ENCODE assay signal across 30 cellular contexts in genomic region chr1:197076585-197076984, GRCh38. TPM values are rescaled to one million over a fixed set of nuclear protein-coding genes. Genes with fewer than 3 reads are reported as not detected.
"Had no signal": no experiment of that assay in that cellular context is flagged by ENCODE, and none has a peak within 500 bp of the region (broad histone marks: within the 10 kb centered on the region; RNA-seq: fewer than 3 reads in every experiment).

No MANE protein-coding gene starts in this region.

- H3K4me1 Mint-ChIP-seq: T-cell had no signal

- ATAC-seq: HepG2, Panc1, PC-3, T-cell had no signal

- H3K4me3 ChIP-seq: MG63 had no signal

- DNase-seq: IMR-90; Karpas-422; KG1; MG63; NCI-H1092; NCI-H1105 treated with DMSO at 0.1 percent for 48 hours; NCI-H1436; NCI-H187; NCI-H2029; NCI-H2081 treated with DMSO at 0.1 percent for 48 hours; NCI-H2171; NCI-H226; NCI-H446; NCI-H510A; NCI-H524 treated with DMSO at 0.1 percent for 48 hours; NCI-H69; NCI-H774; NK-92 treated with Interleukin-12 subunit alpha and Interleukin-12 subunit beta, amount 100 ng/mL, for 24 hours; PC-3; SHP77; SK-N-SH; SW 1271; T-cell had no signal

- H3K27ac Mint-ChIP-seq: T-cell; T-helper 1 cell treated with Interleukin-12 subunit alpha and Interleukin-12 subunit beta and Interleukin-4 antibody, amounts not matched to agents 30 μg/mL and 1 μg/mL, for 36 hours had no signal

- H3K27me3 ChIP-seq: MG63 had no signal

- H3K9me3 ChIP-seq: SK-N-SH had no signal

- H3K36me3 Mint-ChIP-seq: T-cell had no signal

- H3K4me2 ChIP-seq: SK-N-SH had no signal

- H3K9ac ChIP-seq: SK-N-SH had no signal

- H3K27ac ChIP-seq: RWPE1 had no signal

- H3K4me3 Mint-ChIP-seq: T-cell; T-helper 1 cell treated with Interleukin-12 subunit alpha and Interleukin-12 subunit beta and Interleukin-4 antibody, amounts not matched to agents 30 μg/mL and 1 μg/mL, for 36 hours had no signal

- H3K27me3 Mint-ChIP-seq: T-cell had no signal

RNA-seq across cellular contexts. Expression of gene F13B, which starts 9.5 kb away (rescaled TPM):
- total RNA-seq: HT1080, IMR-90, OCI-LY7, PC-3, SK-MEL-5, T-cell had no signal
